20 cellular contexts compared by ENCODE assay signal in the genomic region with DNA sequence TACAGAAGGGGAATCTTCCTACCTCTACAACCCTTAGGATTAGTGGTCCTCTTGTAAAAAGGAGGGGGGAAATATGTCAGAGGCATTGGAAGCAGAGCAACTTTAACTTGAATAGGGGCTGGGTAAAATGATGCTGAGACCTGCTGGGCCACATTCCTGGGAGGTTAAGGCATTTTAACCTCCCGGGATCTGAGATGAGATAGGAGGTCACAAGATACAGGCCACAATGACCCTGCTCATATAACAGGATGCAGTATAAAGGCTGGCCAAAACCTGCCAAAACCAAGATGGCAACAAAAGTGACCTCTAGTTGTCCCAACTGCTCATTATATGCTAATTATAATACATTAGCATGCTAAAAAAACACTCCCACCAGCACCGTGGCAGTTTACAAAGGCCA. TPM values are rescaled to one million over a fixed set of nuclear protein-coding genes. Genes with fewer than 3 reads are reported as not detected.
A peak's percentile ranks its signal among the peaks of the same experiment; 100 is the strongest.
DNase-seq lines count a peak whose midpoint lies in the region; ATAC-seq and TF ChIP-seq lines count a peak whose summit lies in the region.
"Had no signal": no experiment of that assay in that cellular context is flagged by ENCODE, and none has a peak within 500 bp of the region (broad histone marks: within the 10 kb centered on the region; RNA-seq: fewer than 3 reads in every experiment).

No MANE protein-coding gene starts in this region.

- H3K27me3 Mint-ChIP-seq in MCF 10A (ENCODE audit: insufficient read depth, unreplicated experiment) (no peaks in the 10 kb centered on the region), endodermal cell (ENCODE audit: insufficient read depth) (peaks cover 31% of the 10 kb centered on the region)
- H3K27me3 Mint-ChIP-seq in effector memory CD8-positive, alpha-beta T cell = peaks cover 31 to 38% of the 10 kb centered on the region in 2 donors

- H3K79me2 ChIP-seq in mammary epithelial cell (ENCODE audit: insufficient read depth, low read length) (no peaks in the 10 kb centered on the region), parathyroid adenoma (no peaks in the 10 kb centered on the region)

- H3K36me3 ChIP-seq in mammary epithelial cell (ENCODE audit: insufficient read depth, low read length) (no peaks in the 10 kb centered on the region), endodermal cell (ENCODE audit: control insufficient read depth, insufficient read depth, low read length) (no peaks in the 10 kb centered on the region), parathyroid adenoma (ENCODE audit: control insufficient read depth, insufficient read depth, low read length) (no peaks in the 10 kb centered on the region)

- POLR2A ChIA-PET in MCF 10A (lab: Yijun Ruan, JAX) = no interaction called here

- H3K4me1 Mint-ChIP-seq in MCF 10A (ENCODE audit: insufficient read depth, unreplicated experiment) (peaks cover 20% of the 10 kb centered on the region), endodermal cell (peaks cover 28% of the 10 kb centered on the region)
- no peaks in the 10 kb centered on the region for H3K4me1 Mint-ChIP-seq in effector memory CD8-positive, alpha-beta T cell (ENCODE audit: low read depth in 2 of 2)
- H3K4me1 Mint-ChIP-seq: CD14-positive monocyte, T-cell had no signal

- in situ Hi-C loops in mammary epithelial cell (cut with MboI; ENCODE audit: low sequenced_read_pairs in 2 of 2) = no loop called here

- H3K4me3 ChIP-seq in mammary epithelial cell (replicated peaks in 1 of 3; ENCODE audit: insufficient read depth in 1 of 3, low read depth in 2 of 3, low read length in 3 of 3) (no peak overlapping the region), endodermal cell (ENCODE audit: low read length) (no peak overlapping the region), parathyroid adenoma (ENCODE audit: low read depth, low read length) (peak overlapping the region; percentile 28)
- H3K4me3 ChIP-seq: GM23248 had no signal

- H3K4me1 ChIP-seq in mammary epithelial cell (ENCODE audit: insufficient read depth, low read length) (peaks cover 30% of the 10 kb centered on the region), endodermal cell (ENCODE audit: control insufficient read depth, insufficient read depth, low read length) (peaks cover 12% of the 10 kb centered on the region), parathyroid adenoma (peaks cover 28% of the 10 kb centered on the region)

- DNase-seq in mammary epithelial cell (no peak), MCF 10A (ENCODE audit: unreplicated experiment) (no peak), endodermal cell (peak; percentile 63), NCI-H146 treated with DMSO at 0.1 percent for 48 hours (lab: John Stamatoyannopoulos, UW; ENCODE audit: unreplicated experiment) (no peak)
- no peak for DNase-seq in effector memory CD8-positive, alpha-beta T cell
- DNase-seq: AML-193; DND-41; GM23248; NCI-H1105; NCI-H1694; NK-92 treated with Interleukin-12 subunit alpha and Interleukin-12 subunit beta, amount 100 ng/mL, for 24 hours; Right ventricle myocardium superior; T-cell had no signal

- H3K4me2 ChIP-seq in mammary epithelial cell (ENCODE audit: insufficient read depth, low read depth, low read length) = no peak overlapping the region
- H3K4me2 ChIP-seq in parathyroid adenoma (ENCODE audit: low read length) = peak overlapping the region; percentile 44

- H3K36me3 Mint-ChIP-seq in MCF 10A (ENCODE audit: insufficient read depth, unreplicated experiment) = no peaks in the 10 kb centered on the region
- H3K36me3 Mint-ChIP-seq in endodermal cell (ENCODE audit: low read depth) = no peaks in the 10 kb centered on the region
- peaks cover 3% of the 10 kb centered on the region for H3K36me3 Mint-ChIP-seq in effector memory CD8-positive, alpha-beta T cell (ENCODE audit: insufficient read depth)
- H3K36me3 Mint-ChIP-seq: CD14-positive monocyte, T-cell had no signal

- H3K9me3 ChIP-seq in mammary epithelial cell (replicated peaks; ENCODE audit: insufficient read depth, low read length) = no peaks in the 10 kb centered on the region
- H3K9me3 ChIP-seq in endodermal cell (ENCODE audit: control insufficient read depth, low read length) = peaks cover 41% of the 10 kb centered on the region
- no peaks in the 10 kb centered on the region for H3K9me3 ChIP-seq in parathyroid adenoma (ENCODE audit: control insufficient read depth, low read length)

- H3K9ac ChIP-seq in mammary epithelial cell (ENCODE audit: insufficient read depth, low read length) (no peak overlapping the region), endodermal cell (ENCODE audit: extremely low read depth, low read length, poor library complexity, severe bottlenecking) (no peak overlapping the region), parathyroid adenoma (no peak overlapping the region)
- H3K9ac ChIP-seq: GM23248 had no signal

- H3K4me3 Mint-ChIP-seq in MCF 10A (ENCODE audit: unreplicated experiment) = no peak overlapping the region
- H3K4me3 Mint-ChIP-seq in endodermal cell = no peak overlapping the region
- H3K4me3 Mint-ChIP-seq in effector memory CD8-positive, alpha-beta T cell = no peak overlapping the region
- H3K4me3 Mint-ChIP-seq: CD14-positive monocyte, T-cell had no signal

- dilution Hi-C loops in mammary epithelial cell (cut with HindIII; ENCODE audit: low sequenced_read_pairs) = no loop called here

- TF ChIP-seq CTCF in mammary epithelial cell (conservative IDR thresholded peaks at IDR 0.05 in 1 of 2, IDR thresholded peaks at IDR 0.05 in 1 of 2; ENCODE audit: extremely low read depth in 1 of 2, insufficient read depth in 1 of 2, low read depth in 1 of 2, low read length in 2 of 2) (no peak), MCF 10A (IDR thresholded peaks at IDR 0.05; ENCODE audit: unreplicated experiment) (no peak), endodermal cell (conservative IDR thresholded peaks at IDR 0.05) (no peak), parathyroid adenoma (IDR thresholded peaks at IDR 0.05) (no peak)

- H3K27ac Mint-ChIP-seq in MCF 10A (ENCODE audit: low read depth, unreplicated experiment) (no peak overlapping the region), endodermal cell (no peak overlapping the region)
- no peak overlapping the region for H3K27ac Mint-ChIP-seq in effector memory CD8-positive, alpha-beta T cell
- H3K27ac Mint-ChIP-seq: CD14-positive monocyte, T-cell had no signal

- WGBS in mammary epithelial cell (ENCODE audit: low coverage, missing lambda C conversion rate) = 73% methylated on average over 1 of the region's 2 CpGs
- WGBS in endodermal cell (ENCODE audit: insufficient coverage in 1 of 2, insufficient read length in 1 of 2), 2 experiments = 56 to 67% methylated on average over 2 of the region's 2 CpGs

- H3K9me3 Mint-ChIP-seq in MCF 10A (ENCODE audit: unreplicated experiment) = peaks cover 7% of the 10 kb centered on the region
- peaks cover 42% of the 10 kb centered on the region for H3K9me3 Mint-ChIP-seq in endodermal cell
- no peaks in the 10 kb centered on the region for H3K9me3 Mint-ChIP-seq in effector memory CD8-positive, alpha-beta T cell

- intact Hi-C loops in mammary epithelial cell (cut with micrococcal nuclease) (no loop called here), MCF 10A (cut with micrococcal nuclease) (loop anchor here (10.0 kb wide), 1 partner anchor 377 kb away; no protein-coding TSS in a partner anchor)

- BruUV-seq in mammary epithelial cell (replicated peaks; lab: Mats Ljungman, UMichigan) (no TSS peak), MCF 10A (replicated peaks; lab: Mats Ljungman, UMichigan) (no TSS peak)

- H2AFZ ChIP-seq in mammary epithelial cell (ENCODE audit: low read depth, low read length) = peak overlapping the region; percentile 25
- peak overlapping the region; percentile 47 for H2AFZ ChIP-seq in parathyroid adenoma
- H2AFZ ChIP-seq: GM23248 had no signal

- no peak for ATAC-seq in HG03108 (IDR thresholded peaks at IDR 0.05; ENCODE audit: unreplicated experiment)
- ATAC-seq in effector memory CD8-positive, alpha-beta T cell (replicated peaks) = no peak
- ATAC-seq in HG02840 (IDR thresholded peaks at IDR 0.05; ENCODE audit: low FRiP score, unreplicated experiment) = no peak
- ATAC-seq: SK-N-SH treated with all-trans-retinoic acid at 6 μM for 48 hours, T-cell had no signal

- CTCF ChIA-PET in mammary epithelial cell (lab: Charles Lee; ENCODE audit: low non-redundant PET) = no interaction called here
- CTCF ChIA-PET in MCF 10A (lab: Yijun Ruan, JAX) = interaction anchor here (0.7 kb wide), 1 partner anchor 26 kb away, joined by 3 read pairs; no protein-coding TSS in a partner anchor

- no peaks in the 10 kb centered on the region for H4K20me1 ChIP-seq in mammary epithelial cell (ENCODE audit: insufficient read depth, low read length)

- H3K27ac ChIP-seq in mammary epithelial cell (ENCODE audit: insufficient read depth, low read depth, low read length) (no peak overlapping the region), endodermal cell (ENCODE audit: low read depth, low read length) (no peak overlapping the region), parathyroid adenoma (peak overlapping the region; percentile 88)
- H3K27ac ChIP-seq: 22Rv1, GM23248, HL-60 had no signal

- no peaks in the 10 kb centered on the region for H3K27me3 ChIP-seq in mammary epithelial cell (ENCODE audit: insufficient read depth, low read length)
- peaks cover 2% of the 10 kb centered on the region for H3K27me3 ChIP-seq in endodermal cell (ENCODE audit: control insufficient read depth, insufficient read depth, low read length, poor library complexity, severe bottlenecking)
- H3K27me3 ChIP-seq in parathyroid adenoma (ENCODE audit: control insufficient read depth, insufficient read depth, low read length) = no peaks in the 10 kb centered on the region

RNA-seq across cellular contexts. Expression of a gene that starts 6.4 kb away (rescaled TPM):
- total RNA-seq in mammary epithelial cell = 10 to 100 TPM; 13.2 to 22.0 TPM
- polyA plus RNA-seq in mammary epithelial cell = 10.4 TPM
- 10.4 TPM for polyA minus RNA-seq in mammary epithelial cell
- 3.0 and 3.3 TPM in 2 replicates for total RNA-seq in MCF 10A (2022)
- 10 to 100 TPM; 16.0 to 16.5 TPM for total RNA-seq in endodermal cell
- 1.5 TPM for polyA plus RNA-seq in endodermal cell (2013, experiment 1 of 2)
- 1.7 TPM for polyA plus RNA-seq in endodermal cell (2013, experiment 2 of 2)
- polyA plus RNA-seq: CD14-positive monocyte had no signal

RNA-seq across cellular contexts. Expression of a gene that starts 8.0 kb away (rescaled TPM):
- total RNA-seq in mammary epithelial cell (10 to 100 TPM; 54.5 to 86.5 TPM), MCF 10A (2022) (62.5 and 65.1 TPM in 2 replicates), endodermal cell (10 to 100 TPM; 57.5 to 61.8 TPM)
- polyA plus RNA-seq in mammary epithelial cell = 61.6 TPM
- polyA minus RNA-seq in mammary epithelial cell = 59.7 TPM
- 50.7 TPM for polyA plus RNA-seq in endodermal cell (2013, experiment 1 of 2)
- polyA plus RNA-seq in endodermal cell (2013, experiment 2 of 2) = 48.7 TPM

RNA-seq across cellular contexts. Expression of a gene that starts 37.8 kb away (rescaled TPM):
- 100 to 1,000 TPM; 173 to 221 TPM for total RNA-seq in mammary epithelial cell
- 109 TPM for polyA plus RNA-seq in mammary epithelial cell
- polyA minus RNA-seq in mammary epithelial cell = 167 TPM
- 56.7 and 58.0 TPM in 2 replicates for total RNA-seq in MCF 10A (2022)
- 10 to 100 TPM; 23.3 to 71.4 TPM for total RNA-seq in endodermal cell
- 51.4 TPM for polyA plus RNA-seq in endodermal cell (2013, experiment 1 of 2)
- polyA plus RNA-seq in endodermal cell (2013, experiment 2 of 2) = 47.9 TPM

RNA-seq across cellular contexts. Expression of a gene that starts 57.1 kb away (rescaled TPM):
- 10 to 100 TPM; 11.8 to 24.2 TPM for total RNA-seq in mammary epithelial cell
- polyA plus RNA-seq in mammary epithelial cell = 4.0 TPM
- polyA minus RNA-seq in mammary epithelial cell = 4.9 TPM
- total RNA-seq in MCF 10A (2022) = 34.5 and 40.3 TPM in 2 replicates
- total RNA-seq in endodermal cell = 10 to 100 TPM; 40.8 to 42.0 TPM
- polyA plus RNA-seq in endodermal cell (2013, experiment 1 of 2) = 33.7 TPM
- polyA plus RNA-seq in endodermal cell (2013, experiment 2 of 2) = 27.0 TPM
